In genomic region chr4:48963042-48963679, GRCh38 we compare ENCODE assay signal across 9 cellular contexts. TPM values are rescaled to one million over a fixed set of nuclear protein-coding genes. Genes with fewer than 3 reads are reported as not detected.
A peak's percentile ranks its signal among the peaks of the same experiment; 100 is the strongest.
DNase-seq lines count a peak whose midpoint lies in the region; ATAC-seq and TF ChIP-seq lines count a peak whose summit lies in the region.
"Had no signal": no experiment of that assay in that cellular context is flagged by ENCODE, and none has a peak within 500 bp of the region (broad histone marks: within the 10 kb centered on the region; RNA-seq: fewer than 3 reads in every experiment).

No MANE protein-coding gene starts in this region.

- no peak overlapping the region for H3K4me3 ChIP-seq in CD8-positive, alpha-beta memory T cell (ENCODE audit: low read length)
- H3K4me3 ChIP-seq in coronary artery (no peak overlapping the region), lower leg skin (ENCODE audit: low read depth, poor library complexity, severe bottlenecking) (no peak overlapping the region)

- H3K4me1 Mint-ChIP-seq in CD8-positive, alpha-beta memory T cell: peaks cover 0 to 3% (median 0%) of the 10 kb centered on the region in 3 donors

- intact Hi-C loops in lower leg skin (cut with DNase I; ENCODE audit: low total_unique reads): loop anchor here (10.0 kb wide), 1 partner anchor 388 kb away; no protein-coding TSS in a partner anchor

- peaks cover 0 to 1% of the 10 kb centered on the region in 2 donors for H3K27me3 Mint-ChIP-seq in CD8-positive, alpha-beta memory T cell

- H3K9me3 ChIP-seq in CD8-positive, alpha-beta memory T cell (ENCODE audit: low read length): no peaks in the 10 kb centered on the region

- H3K27ac ChIP-seq in CD8-positive, alpha-beta memory T cell (ENCODE audit: low read depth, low read length): no peak overlapping the region
- H3K27ac ChIP-seq in coronary artery: no peak overlapping the region

- DNase-seq in CD8-positive, alpha-beta memory T cell: peak; percentile 54 to 79 (median 68)
- DNase-seq in NCI-H526 treated with DMSO at 0.1 percent for 48 hours (lab: John Stamatoyannopoulos, UW): peak; percentile 67
- DNase-seq in activated CD4-positive, alpha-beta T cell treated with anti-CD3 and anti-CD28 coated beads for 48 hours: peak; percentile 82
- no peak for DNase-seq in coronary artery (ENCODE audit: low spot score)
- DNase-seq in lower leg skin (ENCODE audit: low spot score in 2 of 2): peak; percentile 51 to 88
- peak; percentile 15 for DNase-seq in stimulated activated CD8-positive, alpha-beta memory T cell treated with anti-CD3 and anti-CD28 coated beads, Interleukin-12 subunit alpha, Interleukin-12 subunit beta, amount 100 ng/mL, for 24 hours (ENCODE audit: extremely low read depth)

- H3K9me3 Mint-ChIP-seq in CD8-positive, alpha-beta memory T cell: no peaks in the 10 kb centered on the region

- no peak for TF ChIP-seq POLR2A in lower leg skin (IDR thresholded peaks at IDR 0.05)

- no peak overlapping the region for H3K4me3 Mint-ChIP-seq in CD8-positive, alpha-beta memory T cell

- WGBS in lower leg skin, 2 donors: 17 to 18% methylated on average over 5 of the region's 5 CpGs

- H3K4me1 ChIP-seq in CD8-positive, alpha-beta memory T cell (ENCODE audit: insufficient read depth, low read length): no peaks in the 10 kb centered on the region

- POLR2A ChIA-PET in CD8-positive, alpha-beta memory T cell (lab: Charles Lee): no interaction called here

- peak; percentile 82 for TF ChIP-seq CTCF in coronary artery (IDR thresholded peaks at IDR 0.05)
- peak in 1 of 3 donors; percentile 50 for TF ChIP-seq CTCF in lower leg skin (IDR thresholded peaks at IDR 0.05)

- no peaks in the 10 kb centered on the region for H3K36me3 ChIP-seq in CD8-positive, alpha-beta memory T cell (ENCODE audit: insufficient read depth, low read length)

- no peak overlapping the region for H3K27ac Mint-ChIP-seq in CD8-positive, alpha-beta memory T cell

- no peaks in the 10 kb centered on the region for H3K27me3 ChIP-seq in CD8-positive, alpha-beta memory T cell (ENCODE audit: insufficient read depth, low read length, poor library complexity, severe bottlenecking)

- ATAC-seq in GM19395 (IDR thresholded peaks at IDR 0.05; ENCODE audit: unreplicated experiment) (peak; percentile 88), HG03520 (IDR thresholded peaks at IDR 0.05; ENCODE audit: unreplicated experiment) (peak; percentile 92)

- CTCF ChIA-PET in CD8-positive, alpha-beta memory T cell (lab: Charles Lee): interaction anchor here (0.9 to 3.5 kb wide), 2 partner anchors 14 to 385 kb away, joined by 4 to 25 read pairs; no protein-coding TSS in a partner anchor

- no peaks in the 10 kb centered on the region for H3K36me3 Mint-ChIP-seq in CD8-positive, alpha-beta memory T cell

RNA-seq across cellular contexts. Expression of gene CWH43, which starts 22.9 kb away (rescaled TPM):
- not detected for total RNA-seq in CD8-positive, alpha-beta memory T cell
- polyA plus RNA-seq in CD8-positive, alpha-beta memory T cell: not detected
- total RNA-seq in lower leg skin: 10 to 100 TPM; 37.0 to 60.3 (median 47.6) TPM
- total RNA-seq: T-helper 1 cell treated with Interleukin-12 subunit alpha and Interleukin-12 subunit beta and Interleukin-4 antibody, amounts not matched to agents 30 ng/mL and 1 ng/mL, for 36 hours had no signal

RNA-seq across cellular contexts. Expression of gene OCIAD2, which starts 56.6 kb away (rescaled TPM):
- total RNA-seq in CD8-positive, alpha-beta memory T cell: 10 to 100 TPM; 55.7 to 60.0 TPM
- polyA plus RNA-seq in CD8-positive, alpha-beta memory T cell: 184 TPM
- 10 to 100 TPM; 12.6 to 21.5 (median 17.6) TPM for total RNA-seq in lower leg skin

Comparison
In these comparisons a context has a peak if more than half of its experiments do, and no peak if none do; other contexts are left out.
1. RNA of gene CWH43, which starts 22.9 kb away (total RNA-seq): 37.0 to 60.3 TPM in lower leg skin; not detected in CD8-positive, alpha-beta memory T cell; every median in the first group is over 10 times any median in the second.